10 cellular contexts compared by ENCODE assay signal in genomic region chr6:11356404-11357155, GRCh38.
DNase-seq lines count a peak whose midpoint lies in the region; ATAC-seq and TF ChIP-seq lines count a peak whose summit lies in the region.
"Had no signal": no experiment of that assay in that cellular context is flagged by ENCODE, and none has a peak within 500 bp of the region (broad histone marks: within the 10 kb centered on the region; RNA-seq: fewer than 3 reads in every experiment).

No MANE protein-coding gene starts in this region.

- peaks cover 78% of the 10 kb centered on the region for H3K36me3 Mint-ChIP-seq in activated CD8-positive, alpha-beta T cell treated with anti-CD3 and anti-CD28 coated beads for 36 hours (ENCODE audit: low read depth)

- peaks cover 18% of the 10 kb centered on the region for H3K9me3 Mint-ChIP-seq in activated CD8-positive, alpha-beta T cell treated with anti-CD3 and anti-CD28 coated beads for 36 hours

- H3K27me3 ChIP-seq in gastrocnemius medialis: no peaks in the 10 kb centered on the region

- H3K4me1 Mint-ChIP-seq in activated CD8-positive, alpha-beta T cell treated with anti-CD3 and anti-CD28 coated beads for 36 hours (ENCODE audit: low read depth): peaks cover 83% of the 10 kb centered on the region

- no peak for TF ChIP-seq CTCF in activated CD8-positive, alpha-beta T cell treated with anti-CD3 and anti-CD28 coated beads for 36 hours (IDR thresholded peaks at IDR 0.05)
- no peak for TF ChIP-seq CTCF in gastrocnemius medialis (IDR thresholded peaks at IDR 0.05 in 4 of 5, conservative IDR thresholded peaks at IDR 0.05 in 1 of 5)

- H3K4me3 Mint-ChIP-seq in activated CD8-positive, alpha-beta T cell treated with anti-CD3 and anti-CD28 coated beads for 36 hours: no peak overlapping the region
- H3K4me3 Mint-ChIP-seq: activated T-cell treated with anti-CD3 and anti-CD28 coated beads, Interleukin-2, amount 50 U/mL, for 24 hours had no signal

- no peak for ATAC-seq in activated CD8-positive, alpha-beta T cell treated with anti-CD3 and anti-CD28 coated beads for 36 hours
- ATAC-seq in left cardiac atrium: peak; percentile 50 to 64
- peak; percentile 59 to 68 for ATAC-seq in gastrocnemius medialis
- ATAC-seq in GM19397 (IDR thresholded peaks at IDR 0.05; ENCODE audit: unreplicated experiment): no peak
- no peak for ATAC-seq in GM19395 (IDR thresholded peaks at IDR 0.05; ENCODE audit: unreplicated experiment)

- POLR2A ChIA-PET in activated CD8-positive, alpha-beta T cell treated with anti-CD3 and anti-CD28 coated beads for 36 hours (lab: Charles Lee): interaction anchor here (0.5 to 0.6 kb wide), 2 partner anchors 38 to 737 kb away, joined by 3 read pairs; no protein-coding TSS in a partner anchor

- no peaks in the 10 kb centered on the region for H3K9me3 ChIP-seq in gastrocnemius medialis

- no peaks in the 10 kb centered on the region for H3K27me3 Mint-ChIP-seq in activated CD8-positive, alpha-beta T cell treated with anti-CD3 and anti-CD28 coated beads for 36 hours
- H3K27me3 Mint-ChIP-seq: activated T-cell treated with anti-CD3 and anti-CD28 coated beads, Interleukin-2, amount 50 U/mL, for 24 hours had no signal

- H3K4me1 ChIP-seq in gastrocnemius medialis: peaks cover 11 to 16% of the 10 kb centered on the region in 2 donors

- in situ Hi-C loops in gastrocnemius medialis (cut with MboI; ENCODE audit: low sequenced_read_pairs in 4 of 4): no loop called here

- DNase-seq in COLO829 (ENCODE audit: low spot score): peak; percentile 63
- DNase-seq in activated CD8-positive, alpha-beta T cell treated with anti-CD3 and anti-CD28 coated beads for 36 hours: no peak
- peak; percentile 55 for DNase-seq in left cardiac atrium
- no peak for DNase-seq in gastrocnemius medialis
- no peak for DNase-seq in NCI-H2029 (lab: John Stamatoyannopoulos, UW)
- no peak for DNase-seq in GOT3 (lab: John Stamatoyannopoulos, UW)
- DNase-seq: activated T-cell treated with anti-CD3 and anti-CD28 coated beads, Interleukin-2, amount 50 U/mL, for 24 hours; DMS79 treated with DMSO at 0.1 percent for 48 hours had no signal

- CTCF ChIA-PET in activated CD8-positive, alpha-beta T cell treated with anti-CD3 and anti-CD28 coated beads for 36 hours (lab: Charles Lee): interaction anchor here (1.1 kb wide), 1 partner anchor 9 kb away, joined by 3 read pairs; no protein-coding TSS in a partner anchor

- TF ChIP-seq POLR2A in gastrocnemius medialis (IDR thresholded peaks at IDR 0.05): no peak

- no peak overlapping the region for H3K4me3 ChIP-seq in gastrocnemius medialis

- H3K27ac ChIP-seq in gastrocnemius medialis: peak overlapping the region; percentile 70 to 84 (median 78)

- H3K27ac Mint-ChIP-seq in activated CD8-positive, alpha-beta T cell treated with anti-CD3 and anti-CD28 coated beads for 36 hours: peak overlapping the region; percentile 46

- intact Hi-C loops in activated CD8-positive, alpha-beta T cell treated with anti-CD3 and anti-CD28 coated beads for 36 hours (cut with micrococcal nuclease): no loop called here
- intact Hi-C loops in left cardiac atrium (cut with DNase I) (loop anchor here in 1 of 2 donors (10.0 kb wide), 1 partner anchor 132 kb away; no protein-coding TSS in a partner anchor), gastrocnemius medialis (cut with DNase I; ENCODE audit: low total_unique reads) (no loop called here)

- no peaks in the 10 kb centered on the region for H3K36me3 ChIP-seq in gastrocnemius medialis

Comparison
In these comparisons a context has a peak if more than half of its experiments do, and no peak if none do; other contexts are left out.
1. DNase-seq: peak in COLO829 (single experiment) and left cardiac atrium (single experiment); none in activated CD8-positive, alpha-beta T cell treated with anti-CD3 and anti-CD28 coated beads for 36 hours (single experiment), gastrocnemius medialis (0 of 2), NCI-H2029 (single experiment) and GOT3 (single experiment).
2. ATAC-seq: peak in left cardiac atrium (2 of 2) and gastrocnemius medialis (2 of 2); none in activated CD8-positive, alpha-beta T cell treated with anti-CD3 and anti-CD28 coated beads for 36 hours (single experiment), GM19397 (single experiment) and GM19395 (single experiment).